ENCODE assay signal across 10 cellular contexts in genomic region chr4:172962564-172963353, GRCh38.
DNase-seq lines count a peak whose midpoint lies in the region; ATAC-seq and TF ChIP-seq lines count a peak whose summit lies in the region.
"Had no signal": no experiment of that assay in that cellular context is flagged by ENCODE, and none has a peak within 500 bp of the region (broad histone marks: within the 10 kb centered on the region; RNA-seq: fewer than 3 reads in every experiment).

No MANE protein-coding gene starts in this region.

- H3K4me1 ChIP-seq in mucosa of descending colon (ENCODE audit: low read depth): peaks cover 14% of the 10 kb centered on the region

- H3K36me3 ChIP-seq in BJ (ENCODE audit: control insufficient read depth, insufficient read depth, low read length) (no peaks in the 10 kb centered on the region), mucosa of descending colon (ENCODE audit: low read depth) (no peaks in the 10 kb centered on the region)

- peaks cover 8% of the 10 kb centered on the region for H3K27me3 ChIP-seq in BJ (ENCODE audit: control insufficient read depth, insufficient read depth, low read length)

- intact Hi-C loops in MCF 10A (cut with micrococcal nuclease) (no loop called here), mucosa of descending colon (cut with DNase I, micrococcal nuclease) (no loop called here)

- H3K27ac Mint-ChIP-seq in MCF 10A (ENCODE audit: low read depth, unreplicated experiment): no peak overlapping the region

- H3K9me3 Mint-ChIP-seq in MCF 10A (ENCODE audit: unreplicated experiment): peaks cover 2% of the 10 kb centered on the region

- no peak overlapping the region for H3K4me3 ChIP-seq in BJ (ENCODE audit: low read depth, low read length)
- H3K4me3 ChIP-seq in mucosa of descending colon: no peak overlapping the region

- TF ChIP-seq CTCF in BJ (IDR thresholded peaks at IDR 0.05; ENCODE audit: insufficient read depth, low read depth, low read length): no peak
- TF ChIP-seq CTCF in MCF 10A (IDR thresholded peaks at IDR 0.05; ENCODE audit: unreplicated experiment): no peak
- no peak for TF ChIP-seq CTCF in mucosa of descending colon (IDR thresholded peaks at IDR 0.05)

- peaks cover 36% of the 10 kb centered on the region for H3K27me3 Mint-ChIP-seq in MCF 10A (ENCODE audit: insufficient read depth, unreplicated experiment)

- CTCF ChIA-PET in BJ (lab: Yijun Ruan, JAX) (interaction anchor here (1.0 to 1.4 kb wide), 2 partner anchors 14 to 38 kb away, joined by 3 to 4 read pairs; no protein-coding TSS in a partner anchor), MCF 10A (lab: Yijun Ruan, JAX) (interaction anchor here (0.8 kb wide), 1 partner anchor 11 kb away, joined by 3 read pairs; no protein-coding TSS in a partner anchor)

- peaks cover 23% of the 10 kb centered on the region for H3K4me1 Mint-ChIP-seq in MCF 10A (ENCODE audit: insufficient read depth, unreplicated experiment)

- no peak overlapping the region for H3K4me3 Mint-ChIP-seq in MCF 10A (ENCODE audit: unreplicated experiment)

- no TSS peak for BruUV-seq in MCF 10A (replicated peaks; lab: Mats Ljungman, UMichigan)

- ATAC-seq in mucosa of descending colon (peak; percentile 100), HG03378 (IDR thresholded peaks at IDR 0.05; ENCODE audit: unreplicated experiment) (no peak), GM21529 (IDR thresholded peaks at IDR 0.05; ENCODE audit: unreplicated experiment) (no peak)
- ATAC-seq: activated CD4-positive, CD25-positive, alpha-beta regulatory T cell treated with anti-CD3 and anti-CD28 coated beads, Interleukin-2, amount 50 U/mL, for 24 hours had no signal

- no peaks in the 10 kb centered on the region for H3K9me3 ChIP-seq in mucosa of descending colon

- H3K36me3 Mint-ChIP-seq in MCF 10A (ENCODE audit: insufficient read depth, unreplicated experiment): no peaks in the 10 kb centered on the region

- POLR2A ChIA-PET in BJ (lab: Charles Lee): interaction anchor here (0.6 kb wide), 1 partner anchor 459 kb away, joined by 3 read pairs; no protein-coding TSS in a partner anchor
- POLR2A ChIA-PET in MCF 10A (lab: Yijun Ruan, JAX): interaction anchor here (0.9 to 1.8 kb wide), 3 partner anchors 11 to 19 kb away, joined by 3 to 8 read pairs (median 5); no protein-coding TSS in a partner anchor

- DNase-seq in BJ (ENCODE audit: low read depth) (peak; percentile 93), NCI-H1694 treated with DMSO at 0.1 percent for 48 hours (lab: John Stamatoyannopoulos, UW) (peak; percentile 16), MCF 10A (ENCODE audit: unreplicated experiment) (peak; percentile 91), mucosa of descending colon (peak; percentile 43 to 77 (median 48)), OCI-M1 (lab: John Stamatoyannopoulos, UW) (no peak), SK-N-DZ (ENCODE audit: low spot score) (no peak)
- DNase-seq: NCI-H1930 had no signal

Comparison
In these comparisons a context has a peak if more than half of its experiments do, and no peak if none do; other contexts are left out.
1. DNase-seq: peak in BJ (single experiment), NCI-H1694 treated with DMSO at 0.1 percent for 48 hours (single experiment), MCF 10A (single experiment) and mucosa of descending colon (3 of 3); none in OCI-M1 (single experiment) and SK-N-DZ (single experiment).